1 cellular context compared by ENCODE assay signal in the genomic region with DNA sequence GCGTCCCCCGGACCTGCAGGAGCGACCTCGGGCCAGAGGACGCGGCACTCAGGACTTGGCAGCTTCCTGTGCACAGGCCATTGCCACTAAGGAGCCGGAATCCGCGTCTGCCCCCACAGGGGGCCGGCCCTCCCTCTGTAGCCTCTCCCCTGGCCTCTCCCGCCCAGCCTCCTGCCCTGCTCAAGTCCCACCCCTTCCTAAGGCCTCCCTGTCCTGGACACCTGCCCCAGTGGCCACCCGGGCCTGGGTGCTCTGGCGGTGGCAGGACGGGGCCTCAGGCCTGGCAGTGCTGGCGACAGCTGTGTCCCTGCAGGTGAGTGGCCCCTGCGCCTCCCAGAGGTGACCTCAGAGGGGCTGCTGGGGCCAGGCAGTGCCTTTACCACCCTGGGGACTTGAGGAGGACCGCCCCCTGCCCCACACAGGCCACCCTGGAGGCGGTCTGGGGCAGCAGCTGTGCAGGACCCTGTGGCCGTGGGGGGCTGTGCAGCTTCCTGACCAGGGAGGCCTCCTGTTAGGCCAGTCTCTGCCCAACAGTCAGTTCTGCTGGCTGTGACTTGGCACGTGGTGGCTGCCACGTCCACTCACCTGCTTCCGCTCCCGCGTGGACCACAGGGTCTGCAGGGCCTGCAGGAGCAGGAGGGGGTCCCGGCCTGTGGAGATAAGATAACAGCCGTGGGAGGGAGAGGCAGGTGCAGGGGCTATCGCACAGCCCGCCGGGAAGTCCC.
TF ChIP-seq lines count a peak whose summit lies in the region.

No MANE protein-coding gene starts in this region.

TF ChIP-seq in K562, 482 proteins besides CTCF, POLR2A, EP300 and RAD21 (continues in another document):
- TF ChIP-seq CTBP1 (IDR thresholded peaks at IDR 0.05; ENCODE audit: borderline replicate concordance) (peak; percentile 16; the same call in 1 of the 2 replicates), MXI1 (IDR thresholded peaks at IDR 0.05; ENCODE audit: low read depth, low read length) (no peak), ZNF212 (CRISPR knock-in tag; IDR thresholded peaks at IDR 0.05) (no peak), ZFPM2 (CRISPR knock-in tag; IDR thresholded peaks at IDR 0.05) (no peak), ZNF764 (CRISPR knock-in tag; IDR thresholded peaks at IDR 0.05; ENCODE audit: low read depth) (no peak), KDM5B (IDR thresholded peaks at IDR 0.05; ENCODE audit: insufficient replicate concordance, low read depth, low read length) (no peak), CSDE1 (IDR thresholded peaks at IDR 0.05) (no peak), HDAC1 (IDR thresholded peaks at IDR 0.05) (no peak), LCOR (CRISPR knock-in tag; IDR thresholded peaks at IDR 0.05) (no peak), L3MBTL2 (IDR thresholded peaks at IDR 0.05) (peak; percentile 32; the same call in 1 of the 2 replicates), CCNT2 (IDR thresholded peaks at IDR 0.05; ENCODE audit: borderline replicate concordance, extremely low read depth, insufficient read length, low read depth, low read length) (peak; percentile 54), TCFL5 (CRISPR knock-in tag; conservative IDR thresholded peaks at IDR 0.05) (no peak), ASH1L (IDR thresholded peaks at IDR 0.05; ENCODE audit: borderline replicate concordance, low read depth, partially characterized antibody) (no peak), ZNF77 (CRISPR knock-in tag; IDR thresholded peaks at IDR 0.05) (no peak), EP400 (IDR thresholded peaks at IDR 0.05) (no peak; the same call in 1 of the 2 replicates), ZC3H11A (IDR thresholded peaks at IDR 0.05; ENCODE audit: low read depth, low read length) (no peak)
- TF ChIP-seq, protein P1, sequence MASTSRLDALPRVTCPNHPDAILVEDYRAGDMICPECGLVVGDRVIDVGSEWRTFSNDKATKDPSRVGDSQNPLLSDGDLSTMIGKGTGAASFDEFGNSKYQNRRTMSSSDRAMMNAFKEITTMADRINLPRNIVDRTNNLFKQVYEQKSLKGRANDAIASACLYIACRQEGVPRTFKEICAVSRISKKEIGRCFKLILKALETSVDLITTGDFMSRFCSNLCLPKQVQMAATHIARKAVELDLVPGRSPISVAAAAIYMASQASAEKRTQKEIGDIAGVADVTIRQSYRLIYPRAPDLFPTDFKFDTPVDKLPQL (IDR thresholded peaks at IDR 0.05; ENCODE audit: extremely low read depth, insufficient read length) = no peak
- TF ChIP-seq, protein P2, sequence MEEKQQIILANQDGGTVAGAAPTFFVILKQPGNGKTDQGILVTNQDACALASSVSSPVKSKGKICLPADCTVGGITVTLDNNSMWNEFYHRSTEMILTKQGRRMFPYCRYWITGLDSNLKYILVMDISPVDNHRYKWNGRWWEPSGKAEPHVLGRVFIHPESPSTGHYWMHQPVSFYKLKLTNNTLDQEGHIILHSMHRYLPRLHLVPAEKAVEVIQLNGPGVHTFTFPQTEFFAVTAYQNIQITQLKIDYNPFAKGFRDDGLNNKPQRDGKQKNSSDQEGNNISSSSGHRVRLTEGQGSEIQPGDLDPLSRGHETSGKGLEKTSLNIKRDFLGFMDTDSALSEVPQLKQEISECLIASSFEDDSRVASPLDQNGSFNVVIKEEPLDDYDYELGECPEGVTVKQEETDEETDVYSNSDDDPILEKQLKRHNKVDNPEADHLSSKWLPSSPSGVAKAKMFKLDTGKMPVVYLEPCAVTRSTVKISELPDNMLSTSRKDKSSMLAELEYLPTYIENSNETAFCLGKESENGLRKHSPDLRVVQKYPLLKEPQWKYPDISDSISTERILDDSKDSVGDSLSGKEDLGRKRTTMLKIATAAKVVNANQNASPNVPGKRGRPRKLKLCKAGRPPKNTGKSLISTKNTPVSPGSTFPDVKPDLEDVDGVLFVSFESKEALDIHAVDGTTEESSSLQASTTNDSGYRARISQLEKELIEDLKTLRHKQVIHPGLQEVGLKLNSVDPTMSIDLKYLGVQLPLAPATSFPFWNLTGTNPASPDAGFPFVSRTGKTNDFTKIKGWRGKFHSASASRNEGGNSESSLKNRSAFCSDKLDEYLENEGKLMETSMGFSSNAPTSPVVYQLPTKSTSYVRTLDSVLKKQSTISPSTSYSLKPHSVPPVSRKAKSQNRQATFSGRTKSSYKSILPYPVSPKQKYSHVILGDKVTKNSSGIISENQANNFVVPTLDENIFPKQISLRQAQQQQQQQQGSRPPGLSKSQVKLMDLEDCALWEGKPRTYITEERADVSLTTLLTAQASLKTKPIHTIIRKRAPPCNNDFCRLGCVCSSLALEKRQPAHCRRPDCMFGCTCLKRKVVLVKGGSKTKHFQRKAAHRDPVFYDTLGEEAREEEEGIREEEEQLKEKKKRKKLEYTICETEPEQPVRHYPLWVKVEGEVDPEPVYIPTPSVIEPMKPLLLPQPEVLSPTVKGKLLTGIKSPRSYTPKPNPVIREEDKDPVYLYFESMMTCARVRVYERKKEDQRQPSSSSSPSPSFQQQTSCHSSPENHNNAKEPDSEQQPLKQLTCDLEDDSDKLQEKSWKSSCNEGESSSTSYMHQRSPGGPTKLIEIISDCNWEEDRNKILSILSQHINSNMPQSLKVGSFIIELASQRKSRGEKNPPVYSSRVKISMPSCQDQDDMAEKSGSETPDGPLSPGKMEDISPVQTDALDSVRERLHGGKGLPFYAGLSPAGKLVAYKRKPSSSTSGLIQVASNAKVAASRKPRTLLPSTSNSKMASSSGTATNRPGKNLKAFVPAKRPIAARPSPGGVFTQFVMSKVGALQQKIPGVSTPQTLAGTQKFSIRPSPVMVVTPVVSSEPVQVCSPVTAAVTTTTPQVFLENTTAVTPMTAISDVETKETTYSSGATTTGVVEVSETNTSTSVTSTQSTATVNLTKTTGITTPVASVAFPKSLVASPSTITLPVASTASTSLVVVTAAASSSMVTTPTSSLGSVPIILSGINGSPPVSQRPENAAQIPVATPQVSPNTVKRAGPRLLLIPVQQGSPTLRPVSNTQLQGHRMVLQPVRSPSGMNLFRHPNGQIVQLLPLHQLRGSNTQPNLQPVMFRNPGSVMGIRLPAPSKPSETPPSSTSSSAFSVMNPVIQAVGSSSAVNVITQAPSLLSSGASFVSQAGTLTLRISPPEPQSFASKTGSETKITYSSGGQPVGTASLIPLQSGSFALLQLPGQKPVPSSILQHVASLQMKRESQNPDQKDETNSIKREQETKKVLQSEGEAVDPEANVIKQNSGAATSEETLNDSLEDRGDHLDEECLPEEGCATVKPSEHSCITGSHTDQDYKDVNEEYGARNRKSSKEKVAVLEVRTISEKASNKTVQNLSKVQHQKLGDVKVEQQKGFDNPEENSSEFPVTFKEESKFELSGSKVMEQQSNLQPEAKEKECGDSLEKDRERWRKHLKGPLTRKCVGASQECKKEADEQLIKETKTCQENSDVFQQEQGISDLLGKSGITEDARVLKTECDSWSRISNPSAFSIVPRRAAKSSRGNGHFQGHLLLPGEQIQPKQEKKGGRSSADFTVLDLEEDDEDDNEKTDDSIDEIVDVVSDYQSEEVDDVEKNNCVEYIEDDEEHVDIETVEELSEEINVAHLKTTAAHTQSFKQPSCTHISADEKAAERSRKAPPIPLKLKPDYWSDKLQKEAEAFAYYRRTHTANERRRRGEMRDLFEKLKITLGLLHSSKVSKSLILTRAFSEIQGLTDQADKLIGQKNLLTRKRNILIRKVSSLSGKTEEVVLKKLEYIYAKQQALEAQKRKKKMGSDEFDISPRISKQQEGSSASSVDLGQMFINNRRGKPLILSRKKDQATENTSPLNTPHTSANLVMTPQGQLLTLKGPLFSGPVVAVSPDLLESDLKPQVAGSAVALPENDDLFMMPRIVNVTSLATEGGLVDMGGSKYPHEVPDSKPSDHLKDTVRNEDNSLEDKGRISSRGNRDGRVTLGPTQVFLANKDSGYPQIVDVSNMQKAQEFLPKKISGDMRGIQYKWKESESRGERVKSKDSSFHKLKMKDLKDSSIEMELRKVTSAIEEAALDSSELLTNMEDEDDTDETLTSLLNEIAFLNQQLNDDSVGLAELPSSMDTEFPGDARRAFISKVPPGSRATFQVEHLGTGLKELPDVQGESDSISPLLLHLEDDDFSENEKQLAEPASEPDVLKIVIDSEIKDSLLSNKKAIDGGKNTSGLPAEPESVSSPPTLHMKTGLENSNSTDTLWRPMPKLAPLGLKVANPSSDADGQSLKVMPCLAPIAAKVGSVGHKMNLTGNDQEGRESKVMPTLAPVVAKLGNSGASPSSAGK (IDR thresholded peaks at IDR 0.05) = peak; percentile 55
- TF ChIP-seq, protein P3, sequence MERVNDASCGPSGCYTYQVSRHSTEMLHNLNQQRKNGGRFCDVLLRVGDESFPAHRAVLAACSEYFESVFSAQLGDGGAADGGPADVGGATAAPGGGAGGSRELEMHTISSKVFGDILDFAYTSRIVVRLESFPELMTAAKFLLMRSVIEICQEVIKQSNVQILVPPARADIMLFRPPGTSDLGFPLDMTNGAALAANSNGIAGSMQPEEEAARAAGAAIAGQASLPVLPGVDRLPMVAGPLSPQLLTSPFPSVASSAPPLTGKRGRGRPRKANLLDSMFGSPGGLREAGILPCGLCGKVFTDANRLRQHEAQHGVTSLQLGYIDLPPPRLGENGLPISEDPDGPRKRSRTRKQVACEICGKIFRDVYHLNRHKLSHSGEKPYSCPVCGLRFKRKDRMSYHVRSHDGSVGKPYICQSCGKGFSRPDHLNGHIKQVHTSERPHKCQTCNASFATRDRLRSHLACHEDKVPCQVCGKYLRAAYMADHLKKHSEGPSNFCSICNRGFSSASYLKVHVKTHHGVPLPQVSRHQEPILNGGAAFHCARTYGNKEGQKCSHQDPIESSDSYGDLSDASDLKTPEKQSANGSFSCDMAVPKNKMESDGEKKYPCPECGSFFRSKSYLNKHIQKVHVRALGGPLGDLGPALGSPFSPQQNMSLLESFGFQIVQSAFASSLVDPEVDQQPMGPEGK (CRISPR knock-in tag; IDR thresholded peaks at IDR 0.05; ENCODE audit: borderline replicate concordance) = no peak
- TF ChIP-seq, protein P4, sequence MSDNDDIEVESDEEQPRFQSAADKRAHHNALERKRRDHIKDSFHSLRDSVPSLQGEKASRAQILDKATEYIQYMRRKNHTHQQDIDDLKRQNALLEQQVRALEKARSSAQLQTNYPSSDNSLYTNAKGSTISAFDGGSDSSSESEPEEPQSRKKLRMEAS (CRISPR knock-in tag; IDR thresholded peaks at IDR 0.05) = peak; percentile 60; the same call in 1 of the 2 replicates
- TF ChIP-seq, protein P5, sequence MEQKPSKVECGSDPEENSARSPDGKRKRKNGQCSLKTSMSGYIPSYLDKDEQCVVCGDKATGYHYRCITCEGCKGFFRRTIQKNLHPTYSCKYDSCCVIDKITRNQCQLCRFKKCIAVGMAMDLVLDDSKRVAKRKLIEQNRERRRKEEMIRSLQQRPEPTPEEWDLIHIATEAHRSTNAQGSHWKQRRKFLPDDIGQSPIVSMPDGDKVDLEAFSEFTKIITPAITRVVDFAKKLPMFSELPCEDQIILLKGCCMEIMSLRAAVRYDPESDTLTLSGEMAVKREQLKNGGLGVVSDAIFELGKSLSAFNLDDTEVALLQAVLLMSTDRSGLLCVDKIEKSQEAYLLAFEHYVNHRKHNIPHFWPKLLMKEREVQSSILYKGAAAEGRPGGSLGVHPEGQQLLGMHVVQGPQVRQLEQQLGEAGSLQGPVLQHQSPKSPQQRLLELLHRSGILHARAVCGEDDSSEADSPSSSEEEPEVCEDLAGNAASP (IDR thresholded peaks at IDR 0.05) = no peak
- TF ChIP-seq, protein P6, sequence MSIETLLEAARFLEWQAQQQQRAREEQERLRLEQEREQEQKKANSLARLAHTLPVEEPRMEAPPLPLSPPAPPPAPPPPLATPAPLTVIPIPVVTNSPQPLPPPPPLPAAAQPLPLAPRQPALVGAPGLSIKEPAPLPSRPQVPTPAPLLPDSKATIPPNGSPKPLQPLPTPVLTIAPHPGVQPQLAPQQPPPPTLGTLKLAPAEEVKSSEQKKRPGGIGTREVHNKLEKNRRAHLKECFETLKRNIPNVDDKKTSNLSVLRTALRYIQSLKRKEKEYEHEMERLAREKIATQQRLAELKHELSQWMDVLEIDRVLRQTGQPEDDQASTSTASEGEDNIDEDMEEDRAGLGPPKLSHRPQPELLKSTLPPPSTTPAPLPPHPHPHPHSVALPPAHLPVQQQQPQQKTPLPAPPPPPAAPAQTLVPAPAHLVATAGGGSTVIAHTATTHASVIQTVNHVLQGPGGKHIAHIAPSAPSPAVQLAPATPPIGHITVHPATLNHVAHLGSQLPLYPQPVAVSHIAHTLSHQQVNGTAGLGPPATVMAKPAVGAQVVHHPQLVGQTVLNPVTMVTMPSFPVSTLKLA (conservative IDR thresholded peaks at IDR 0.05) = peak in 1 of 2 experiments; percentile 46; a peak in 1 of 4 replicates
- TF ChIP-seq, protein P7, sequence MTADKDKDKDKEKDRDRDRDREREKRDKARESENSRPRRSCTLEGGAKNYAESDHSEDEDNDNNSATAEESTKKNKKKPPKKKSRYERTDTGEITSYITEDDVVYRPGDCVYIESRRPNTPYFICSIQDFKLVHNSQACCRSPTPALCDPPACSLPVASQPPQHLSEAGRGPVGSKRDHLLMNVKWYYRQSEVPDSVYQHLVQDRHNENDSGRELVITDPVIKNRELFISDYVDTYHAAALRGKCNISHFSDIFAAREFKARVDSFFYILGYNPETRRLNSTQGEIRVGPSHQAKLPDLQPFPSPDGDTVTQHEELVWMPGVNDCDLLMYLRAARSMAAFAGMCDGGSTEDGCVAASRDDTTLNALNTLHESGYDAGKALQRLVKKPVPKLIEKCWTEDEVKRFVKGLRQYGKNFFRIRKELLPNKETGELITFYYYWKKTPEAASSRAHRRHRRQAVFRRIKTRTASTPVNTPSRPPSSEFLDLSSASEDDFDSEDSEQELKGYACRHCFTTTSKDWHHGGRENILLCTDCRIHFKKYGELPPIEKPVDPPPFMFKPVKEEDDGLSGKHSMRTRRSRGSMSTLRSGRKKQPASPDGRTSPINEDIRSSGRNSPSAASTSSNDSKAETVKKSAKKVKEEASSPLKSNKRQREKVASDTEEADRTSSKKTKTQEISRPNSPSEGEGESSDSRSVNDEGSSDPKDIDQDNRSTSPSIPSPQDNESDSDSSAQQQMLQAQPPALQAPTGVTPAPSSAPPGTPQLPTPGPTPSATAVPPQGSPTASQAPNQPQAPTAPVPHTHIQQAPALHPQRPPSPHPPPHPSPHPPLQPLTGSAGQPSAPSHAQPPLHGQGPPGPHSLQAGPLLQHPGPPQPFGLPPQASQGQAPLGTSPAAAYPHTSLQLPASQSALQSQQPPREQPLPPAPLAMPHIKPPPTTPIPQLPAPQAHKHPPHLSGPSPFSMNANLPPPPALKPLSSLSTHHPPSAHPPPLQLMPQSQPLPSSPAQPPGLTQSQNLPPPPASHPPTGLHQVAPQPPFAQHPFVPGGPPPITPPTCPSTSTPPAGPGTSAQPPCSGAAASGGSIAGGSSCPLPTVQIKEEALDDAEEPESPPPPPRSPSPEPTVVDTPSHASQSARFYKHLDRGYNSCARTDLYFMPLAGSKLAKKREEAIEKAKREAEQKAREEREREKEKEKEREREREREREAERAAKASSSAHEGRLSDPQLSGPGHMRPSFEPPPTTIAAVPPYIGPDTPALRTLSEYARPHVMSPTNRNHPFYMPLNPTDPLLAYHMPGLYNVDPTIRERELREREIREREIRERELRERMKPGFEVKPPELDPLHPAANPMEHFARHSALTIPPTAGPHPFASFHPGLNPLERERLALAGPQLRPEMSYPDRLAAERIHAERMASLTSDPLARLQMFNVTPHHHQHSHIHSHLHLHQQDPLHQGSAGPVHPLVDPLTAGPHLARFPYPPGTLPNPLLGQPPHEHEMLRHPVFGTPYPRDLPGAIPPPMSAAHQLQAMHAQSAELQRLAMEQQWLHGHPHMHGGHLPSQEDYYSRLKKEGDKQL (CRISPR knock-in tag; IDR thresholded peaks at IDR 0.05; ENCODE audit: borderline replicate concordance) = no peak
